ENCODE assay signal across 23 cellular contexts in genomic region chr22:23175817-23176644, GRCh38. TPM values are rescaled to one million over a fixed set of nuclear protein-coding genes. Genes with fewer than 3 reads are reported as not detected.
A peak's percentile ranks its signal among the peaks of the same experiment; 100 is the strongest.
DNase-seq lines count a peak whose midpoint lies in the region; ATAC-seq and TF ChIP-seq lines count a peak whose summit lies in the region.
"Had no signal": no experiment of that assay in that cellular context is flagged by ENCODE, and none has a peak within 500 bp of the region (broad histone marks: within the 10 kb centered on the region; RNA-seq: fewer than 3 reads in every experiment).

No MANE protein-coding gene starts in this region.

- peaks cover 3% of the 10 kb centered on the region; the same call in 1 of the 2 replicates for H3K36me3 ChIP-seq in WERI-Rb-1
- H3K36me3 ChIP-seq: heart left ventricle, lower lobe of right lung, spleen had no signal

- H3K27me3 ChIP-seq in WERI-Rb-1 (ENCODE audit: insufficient read depth, low read depth, severe bottlenecking) = no peaks in the 10 kb centered on the region
- H3K27me3 ChIP-seq: heart left ventricle, spleen had no signal

- H3K27me3 Mint-ChIP-seq in natural killer cell treated with Interleukin-12 subunit alpha and Interleukin-12 subunit beta and Interleukin-15 and Interleukin-18, amount 100 ng/mL, for 72 hours = no peaks in the 10 kb centered on the region
- H3K27me3 Mint-ChIP-seq in natural killer cell (ENCODE audit: low read depth in 2 of 2) = no peaks in the 10 kb centered on the region
- H3K27me3 Mint-ChIP-seq: progenitor cell of endocrine pancreas had no signal

- no peak for DNase-seq in natural killer cell treated with Interleukin-12 subunit alpha and Interleukin-12 subunit beta and Interleukin-15 and Interleukin-18, amount 100 ng/mL, for 72 hours (ENCODE audit: low spot score)
- DNase-seq in natural killer cell = no peak
- peak; percentile 19 for DNase-seq in NCI-H1694 treated with DMSO at 0.1 percent for 48 hours (lab: John Stamatoyannopoulos, UW)
- peak; percentile 58 for DNase-seq in WERI-Rb-1
- DNase-seq in stimulated activated effector memory CD8-positive, alpha-beta T cell treated with anti-CD3 and anti-CD28 coated beads, Interleukin-12 subunit alpha, Interleukin-12 subunit beta, amount 100 ng/mL, for 72 hours (ENCODE audit: low spot score in 2 of 2) = peak in 1 of 2 donors; percentile 61
- DNase-seq in kidney glomerular epithelial cell (lab: John Stamatoyannopoulos, UW) = no peak
- no peak for DNase-seq in C1 segment of cervical spinal cord (lab: John Stamatoyannopoulos, UW)
- DNase-seq: activated CD4-positive, alpha-beta T cell treated with anti-CD3 and anti-CD28 coated beads, Interleukin-2, amount 50 U/mL, for 4 hours; amygdala; Calu3; caudate nucleus; effector CD4-positive, alpha-beta T cell; GOT3; lower lobe of right lung; NCI-H1105 treated with DMSO at 0.1 percent for 48 hours; NCI-H345; PC-3; spleen had no signal

- H3K4me1 Mint-ChIP-seq in natural killer cell treated with Interleukin-12 subunit alpha and Interleukin-12 subunit beta and Interleukin-15 and Interleukin-18, amount 100 ng/mL, for 72 hours (ENCODE audit: low read depth in 2 of 2) = peaks cover 23 to 30% of the 10 kb centered on the region in 2 donors
- peaks cover 38 to 39% of the 10 kb centered on the region in 2 donors for H3K4me1 Mint-ChIP-seq in natural killer cell
- peaks cover 42% of the 10 kb centered on the region for H3K4me1 Mint-ChIP-seq in stimulated activated effector memory CD8-positive, alpha-beta T cell treated with anti-CD3 and anti-CD28 coated beads, Interleukin-12 subunit alpha, Interleukin-12 subunit beta, amount 100 ng/mL, for 72 hours

- no peak overlapping the region for H3K4me3 ChIP-seq in WERI-Rb-1 (ENCODE audit: low read depth, low read length)
- H3K4me3 ChIP-seq: heart left ventricle, lower lobe of right lung, spleen had no signal

- TF ChIP-seq CTCF in natural killer cell (IDR thresholded peaks at IDR 0.05) (no peak), WERI-Rb-1 (IDR thresholded peaks at IDR 0.05; ENCODE audit: low read depth, low read length) (no peak)

- H3K4me3 Mint-ChIP-seq in natural killer cell treated with Interleukin-12 subunit alpha and Interleukin-12 subunit beta and Interleukin-15 and Interleukin-18, amount 100 ng/mL, for 72 hours = peak overlapping the region; percentile 18
- H3K4me3 Mint-ChIP-seq in natural killer cell = no peak overlapping the region
- no peak overlapping the region for H3K4me3 Mint-ChIP-seq in stimulated activated effector memory CD8-positive, alpha-beta T cell treated with anti-CD3 and anti-CD28 coated beads, Interleukin-12 subunit alpha, Interleukin-12 subunit beta, amount 100 ng/mL, for 72 hours

- no peaks in the 10 kb centered on the region for H3K9me3 Mint-ChIP-seq in natural killer cell treated with Interleukin-12 subunit alpha and Interleukin-12 subunit beta and Interleukin-15 and Interleukin-18, amount 100 ng/mL, for 72 hours
- H3K9me3 Mint-ChIP-seq in natural killer cell = peaks cover 3 to 14% of the 10 kb centered on the region in 2 donors
- peaks cover 5% of the 10 kb centered on the region for H3K9me3 Mint-ChIP-seq in stimulated activated effector memory CD8-positive, alpha-beta T cell treated with anti-CD3 and anti-CD28 coated beads, Interleukin-12 subunit alpha, Interleukin-12 subunit beta, amount 100 ng/mL, for 72 hours

- peak overlapping the region; percentile 83 for H3K27ac ChIP-seq in WERI-Rb-1
- H3K27ac ChIP-seq: heart left ventricle had no signal

- intact Hi-C loops in natural killer cell (cut with micrococcal nuclease) = loop anchor here (5.0 kb wide), 1 partner anchor 206 kb away; no protein-coding TSS in a partner anchor

- peak overlapping the region; percentile 1 to 17 for H3K27ac Mint-ChIP-seq in natural killer cell treated with Interleukin-12 subunit alpha and Interleukin-12 subunit beta and Interleukin-15 and Interleukin-18, amount 100 ng/mL, for 72 hours
- peak overlapping the region in 1 of 2 donors; percentile 15 for H3K27ac Mint-ChIP-seq in natural killer cell
- peak overlapping the region; percentile 41 for H3K27ac Mint-ChIP-seq in stimulated activated effector memory CD8-positive, alpha-beta T cell treated with anti-CD3 and anti-CD28 coated beads, Interleukin-12 subunit alpha, Interleukin-12 subunit beta, amount 100 ng/mL, for 72 hours
- H3K27ac Mint-ChIP-seq: activated T-helper 2 cell treated with anti-CD3 and anti-CD28 coated beads, Interferon-gamma antibody, Interleukin-2, Interleukin-4, amounts not matched to agents 10 μg/mL and 5 μg/mL and 100 μg/mL, durations not matched to agents 14 hours and 24 hours and 36 hours; progenitor cell of endocrine pancreas had no signal

- peaks cover 9% of the 10 kb centered on the region for H3K36me3 Mint-ChIP-seq in natural killer cell treated with Interleukin-12 subunit alpha and Interleukin-12 subunit beta and Interleukin-15 and Interleukin-18, amount 100 ng/mL, for 72 hours
- peaks cover 14% of the 10 kb centered on the region for H3K36me3 Mint-ChIP-seq in natural killer cell
- peaks cover 5% of the 10 kb centered on the region for H3K36me3 Mint-ChIP-seq in stimulated activated effector memory CD8-positive, alpha-beta T cell treated with anti-CD3 and anti-CD28 coated beads, Interleukin-12 subunit alpha, Interleukin-12 subunit beta, amount 100 ng/mL, for 72 hours

- H3K9me3 ChIP-seq in WERI-Rb-1 (ENCODE audit: severe bottlenecking) = peaks cover 12% of the 10 kb centered on the region

- ATAC-seq in natural killer cell treated with Interleukin-12 subunit alpha and Interleukin-12 subunit beta and Interleukin-15 and Interleukin-18, amount 100 ng/mL, for 72 hours = no peak
- ATAC-seq in natural killer cell = no peak
- no peak for ATAC-seq in stimulated activated effector memory CD8-positive, alpha-beta T cell treated with anti-CD3 and anti-CD28 coated beads, Interleukin-12 subunit alpha, Interleukin-12 subunit beta, amount 100 ng/mL, for 72 hours
- ATAC-seq in GM21526 (IDR thresholded peaks at IDR 0.05; ENCODE audit: low FRiP score, unreplicated experiment) = no peak
- ATAC-seq: heart left ventricle, lower lobe of right lung, PC-3 had no signal

RNA-seq across cellular contexts. Expression of gene BCR, which starts 4.3 kb away (rescaled TPM):
- total RNA-seq in natural killer cell treated with Interleukin-12 subunit alpha and Interleukin-12 subunit beta and Interleukin-15 and Interleukin-18, amount 100 ng/mL, for 72 hours = 10 to 100 TPM; 55.4 to 65.8 TPM
- total RNA-seq in natural killer cell = 100 to 1,000 TPM; 166 to 186 (median 167) TPM

RNA-seq across cellular contexts. Expression of gene RAB36, which starts 30.8 kb away (rescaled TPM):
- 1 to 10 TPM; 2.1 to 2.7 TPM for total RNA-seq in natural killer cell treated with Interleukin-12 subunit alpha and Interleukin-12 subunit beta and Interleukin-15 and Interleukin-18, amount 100 ng/mL, for 72 hours
- total RNA-seq in natural killer cell = 1 to 10 TPM; 1.7 to 2.9 (median 2.6) TPM
- total RNA-seq: activated T-helper 2 cell treated with anti-CD3 and anti-CD28 coated beads, Interferon-gamma antibody, Interleukin-2, Interleukin-4, amounts not matched to agents 10 μg/mL and 5 μg/mL and 100 μg/mL, durations not matched to agents 14 hours and 24 hours and 36 hours had no signal

RNA-seq across cellular contexts. Expression of gene RSPH14, which starts 34.2 kb away (rescaled TPM):
- not detected for total RNA-seq in natural killer cell treated with Interleukin-12 subunit alpha and Interleukin-12 subunit beta and Interleukin-15 and Interleukin-18, amount 100 ng/mL, for 72 hours
- 1 to 10 TPM; 1.4 to 4.9 (median 1.4) TPM for total RNA-seq in natural killer cell
- total RNA-seq: activated T-helper 2 cell treated with anti-CD3 and anti-CD28 coated beads, Interferon-gamma antibody, Interleukin-2, Interleukin-4, amounts not matched to agents 10 μg/mL and 5 μg/mL and 100 μg/mL, durations not matched to agents 14 hours and 24 hours and 36 hours; Calu3; heart left ventricle; myocyte had no signal

Comparison
In these comparisons a context has a peak if more than half of its experiments do, and no peak if none do; other contexts are left out.
1. DNase-seq: peak in NCI-H1694 treated with DMSO at 0.1 percent for 48 hours (single experiment) and WERI-Rb-1 (single experiment); none in natural killer cell treated with Interleukin-12 subunit alpha and Interleukin-12 subunit beta and Interleukin-15 and Interleukin-18, amount 100 ng/mL, for 72 hours (single experiment), natural killer cell (single experiment), kidney glomerular epithelial cell (single experiment) and C1 segment of cervical spinal cord (0 of 14).